Comparison of ENCODE assay signal across 7 cellular contexts in genomic region chr15:81001180-81002003, GRCh38. TPM values are rescaled to one million over a fixed set of nuclear protein-coding genes. Genes with fewer than 3 reads are reported as not detected.
DNase-seq lines count a peak whose midpoint lies in the region; ATAC-seq, FAIRE-seq and TF ChIP-seq lines count a peak whose summit lies in the region.

No MANE protein-coding gene starts in this region.

- H3K4me1 ChIP-seq in GM23338 (ENCODE audit: insufficient read depth) (peaks cover 12% of the 10 kb centered on the region), Karpas-422 (ENCODE audit: low read length) (peaks cover 21% of the 10 kb centered on the region), ectodermal cell (ENCODE audit: control insufficient read depth, insufficient read depth, low read length) (no peaks in the 10 kb centered on the region)

- H3K9me3 ChIP-seq in Karpas-422 (ENCODE audit: low read length) (no peaks in the 10 kb centered on the region), ectodermal cell (ENCODE audit: control insufficient read depth, low read length) (no peaks in the 10 kb centered on the region)

- no peaks in the 10 kb centered on the region for H3F3A ChIP-seq in GM23338 (replicated peaks; ENCODE audit: low read depth)

- no peak for FAIRE-seq in GM12892 (lab: Jason Lieb, UNC)

- peaks cover 15% of the 10 kb centered on the region for H3K4me1 Mint-ChIP-seq in GM23338
- H3K4me1 Mint-ChIP-seq in activated CD4-positive, alpha-beta T cell treated with anti-CD3 and anti-CD28 coated beads, Interleukin-2, amount 10 ng/mL, durations not matched to agents 7 days and 5 days: peaks cover 60% of the 10 kb centered on the region
- H3K4me1 Mint-ChIP-seq in stimulated activated naive B cell treated with anti-CD40 and anti-IgM and Interleukin-4, amounts not matched to agents 10 μg/mL and 1 μg/mL and 100 μg/mL, for 72 hours: peaks cover 29 to 52% of the 10 kb centered on the region in 2 donors

- peak; percentile 47 for ATAC-seq in GM23338
- peak; percentile 49 to 55 for ATAC-seq in stimulated activated naive B cell treated with anti-CD40 and anti-IgM and Interleukin-4, amounts not matched to agents 10 μg/mL and 1 μg/mL and 100 μg/mL, for 72 hours (replicated peaks)

- POLR2A ChIA-PET in activated CD4-positive, alpha-beta T cell treated with anti-CD3 and anti-CD28 coated beads, Interleukin-2, amount 10 ng/mL, durations not matched to agents 7 days and 5 days (lab: Charles Lee): no interaction called here

- H3K4me3 Mint-ChIP-seq in GM23338: peak overlapping the region; percentile 92; the same call in 2 of the 3 replicates
- H3K4me3 Mint-ChIP-seq in activated CD4-positive, alpha-beta T cell treated with anti-CD3 and anti-CD28 coated beads, Interleukin-2, amount 10 ng/mL, durations not matched to agents 7 days and 5 days: peak overlapping the region; percentile 95
- peak overlapping the region; percentile 89 to 91 for H3K4me3 Mint-ChIP-seq in stimulated activated naive B cell treated with anti-CD40 and anti-IgM and Interleukin-4, amounts not matched to agents 10 μg/mL and 1 μg/mL and 100 μg/mL, for 72 hours

- H3K4me3 ChIP-seq in GM23338 (peak overlapping the region; percentile 86), Karpas-422 (ENCODE audit: low read length) (peak overlapping the region; percentile 83), ectodermal cell (ENCODE audit: insufficient read depth, low read depth, low read length) (peak overlapping the region; percentile 91)

- peak overlapping the region; percentile 90 for H3K4me2 ChIP-seq in GM23338
- H3K4me2 ChIP-seq in Karpas-422 (ENCODE audit: low read depth, low read length, poor library complexity, severe bottlenecking): peak overlapping the region; percentile 85

- H2AFZ ChIP-seq in GM23338 (peak overlapping the region; percentile 94; the same call in 1 of the 2 replicates), Karpas-422 (ENCODE audit: low read length) (peak overlapping the region; percentile 96; the same call in 1 of the 2 replicates)

- H3K27me3 Mint-ChIP-seq in GM23338 (ENCODE audit: insufficient read depth, low read depth, poor library complexity): peaks cover 10% of the 10 kb centered on the region
- H3K27me3 Mint-ChIP-seq in activated CD4-positive, alpha-beta T cell treated with anti-CD3 and anti-CD28 coated beads, Interleukin-2, amount 10 ng/mL, durations not matched to agents 7 days and 5 days: no peaks in the 10 kb centered on the region
- no peaks in the 10 kb centered on the region for H3K27me3 Mint-ChIP-seq in stimulated activated naive B cell treated with anti-CD40 and anti-IgM and Interleukin-4, amounts not matched to agents 10 μg/mL and 1 μg/mL and 100 μg/mL, for 72 hours

- no peaks in the 10 kb centered on the region for H3K36me3 ChIP-seq in GM23338 (ENCODE audit: insufficient read depth)
- H3K36me3 ChIP-seq in Karpas-422 (ENCODE audit: insufficient read depth, low read length): no peaks in the 10 kb centered on the region
- no peaks in the 10 kb centered on the region for H3K36me3 ChIP-seq in ectodermal cell (ENCODE audit: control insufficient read depth, insufficient read depth, low read length)

- TF ChIP-seq POLR2A in GM12892 (IDR thresholded peaks at IDR 0.05; ENCODE audit: low read depth, low read length): no peak; the same call in 1 of the 2 replicates

- H4K20me1 ChIP-seq in GM23338 (replicated peaks; ENCODE audit: insufficient read depth) (peaks cover 13% of the 10 kb centered on the region; the same call in 1 of the 2 replicates), Karpas-422 (ENCODE audit: insufficient read depth, low read depth, low read length) (peaks cover 27% of the 10 kb centered on the region)

- peak overlapping the region; percentile 94 for H3K9ac ChIP-seq in Karpas-422 (ENCODE audit: low read length)

- H3K79me2 ChIP-seq in GM23338 (replicated peaks; ENCODE audit: insufficient read depth) (peaks cover 13% of the 10 kb centered on the region), Karpas-422 (ENCODE audit: low read length) (no peaks in the 10 kb centered on the region)

- DNase-seq in GM12892 (ENCODE audit: insufficient read length): peak; percentile 42
- peak; percentile 63 for DNase-seq in GM23338 (ENCODE audit: low spot score)
- peak; percentile 67 for DNase-seq in Karpas-422
- DNase-seq in activated CD4-positive, alpha-beta T cell treated with anti-CD3 and anti-CD28 coated beads, Interleukin-2, amount 10 ng/mL, durations not matched to agents 7 days and 5 days: peak; percentile 50
- peak; percentile 44 for DNase-seq in medulla oblongata (ENCODE audit: extremely low spot score)
- DNase-seq in stimulated activated naive B cell treated with anti-CD40 and anti-IgM and Interleukin-4, amounts not matched to agents 10 μg/mL and 1 μg/mL and 100 μg/mL, for 72 hours: peak; percentile 41

- no peaks in the 10 kb centered on the region for H3K9me2 ChIP-seq in GM23338 (ENCODE audit: insufficient read depth)
- no peaks in the 10 kb centered on the region for H3K9me2 ChIP-seq in Karpas-422 (replicated peaks; ENCODE audit: insufficient read depth, low read length)

- H3K27me3 ChIP-seq in GM23338 (ENCODE audit: insufficient read depth) (peaks cover 37% of the 10 kb centered on the region), Karpas-422 (ENCODE audit: low read length) (no peaks in the 10 kb centered on the region; the same call in 1 of the 2 replicates), ectodermal cell (ENCODE audit: control insufficient read depth, insufficient read depth, low read length, poor library complexity, severe bottlenecking) (peaks cover 29% of the 10 kb centered on the region)

- no peak for TF ChIP-seq CTCF in GM23338 (conservative IDR thresholded peaks at IDR 0.05; ENCODE audit: low read depth in 2 of 2)

- no peak overlapping the region for H3K27ac Mint-ChIP-seq in GM23338
- H3K27ac Mint-ChIP-seq in activated CD4-positive, alpha-beta T cell treated with anti-CD3 and anti-CD28 coated beads, Interleukin-2, amount 10 ng/mL, durations not matched to agents 7 days and 5 days: peak overlapping the region; percentile 98
- H3K27ac Mint-ChIP-seq in stimulated activated naive B cell treated with anti-CD40 and anti-IgM and Interleukin-4, amounts not matched to agents 10 μg/mL and 1 μg/mL and 100 μg/mL, for 72 hours: peak overlapping the region; percentile 94

- 0% methylated on average over 108 of the region's 108 CpGs for WGBS in ectodermal cell, 2 experiments

- no peaks in the 10 kb centered on the region for H3K9me3 Mint-ChIP-seq in GM23338
- H3K9me3 Mint-ChIP-seq in activated CD4-positive, alpha-beta T cell treated with anti-CD3 and anti-CD28 coated beads, Interleukin-2, amount 10 ng/mL, durations not matched to agents 7 days and 5 days: no peaks in the 10 kb centered on the region
- no peaks in the 10 kb centered on the region for H3K9me3 Mint-ChIP-seq in stimulated activated naive B cell treated with anti-CD40 and anti-IgM and Interleukin-4, amounts not matched to agents 10 μg/mL and 1 μg/mL and 100 μg/mL, for 72 hours

- H3K27ac ChIP-seq in GM23338 (ENCODE audit: low read depth) (no peak overlapping the region), Karpas-422 (ENCODE audit: low read length) (no peak overlapping the region), ectodermal cell (ENCODE audit: insufficient read depth, low read depth, low read length, poor library complexity, severe bottlenecking) (peak overlapping the region; percentile 72)

- CTCF ChIA-PET in activated CD4-positive, alpha-beta T cell treated with anti-CD3 and anti-CD28 coated beads, Interleukin-2, amount 10 ng/mL, durations not matched to agents 7 days and 5 days (lab: Charles Lee): interaction anchor here (0.8 to 2.4 kb wide), 5 partner anchors 8 to 265 kb away, joined by 3 to 8 read pairs (median 3); no protein-coding TSS in a partner anchor

- peaks cover 10% of the 10 kb centered on the region for H3K36me3 Mint-ChIP-seq in GM23338 (ENCODE audit: low read depth)
- H3K36me3 Mint-ChIP-seq in activated CD4-positive, alpha-beta T cell treated with anti-CD3 and anti-CD28 coated beads, Interleukin-2, amount 10 ng/mL, durations not matched to agents 7 days and 5 days (ENCODE audit: low read depth): peaks cover 50% of the 10 kb centered on the region
- H3K36me3 Mint-ChIP-seq in stimulated activated naive B cell treated with anti-CD40 and anti-IgM and Interleukin-4, amounts not matched to agents 10 μg/mL and 1 μg/mL and 100 μg/mL, for 72 hours: peaks cover 15 to 19% of the 10 kb centered on the region in 2 donors

TF ChIP-seq in GM23338, 12 proteins besides CTCF, POLR2A, EP300 and RAD21:
- TF ChIP-seq CREB1 (CRISPR knock-in tag; IDR thresholded peaks at IDR 0.05; ENCODE audit: low read depth) (0 out of 2 replicates have a peak, but pooled peaks have one; percentile 2), EZH2phosphoT487 (IDR thresholded peaks at IDR 0.05; ENCODE audit: unreplicated experiment) (no peak)
TF ChIP-seq in GM23338: peak in this region for 1.

RNA-seq across cellular contexts. Expression of gene TLNRD1, which starts 0.7 kb away (rescaled TPM):
- 3.5 TPM for polyA plus RNA-seq in GM12892 (2012; ENCODE audit: missing spikeins)
- total RNA-seq in GM23338 (2014; rRNA removed; shearing (Covaris generic)): 20.6 and 27.3 TPM in 2 replicates
- 6.7 and 8.0 TPM in 2 replicates for polyA plus RNA-seq in GM23338 (2016; fragmentation: Nextera tagmentation; extraction: Ambion mirVana)
- total RNA-seq in Karpas-422 (2014; rRNA removed; shearing (Covaris generic); ENCODE audit: low replicate concordance): 5.4 and 12.8 TPM in 2 replicates
- 10 to 100 TPM; 28.6 to 34.2 TPM for total RNA-seq in activated CD4-positive, alpha-beta T cell treated with anti-CD3 and anti-CD28 coated beads, Interleukin-2, amount 10 ng/mL, durations not matched to agents 7 days and 5 days
- 11.5 TPM for polyA plus RNA-seq in ectodermal cell (2013, experiment 1 of 4)
- 9.6 TPM for polyA plus RNA-seq in ectodermal cell (2013, experiment 2 of 4)
- 11.1 TPM for polyA plus RNA-seq in ectodermal cell (2013, experiment 3 of 4)
- polyA plus RNA-seq in ectodermal cell (2013, experiment 4 of 4): 11.5 TPM

RNA-seq across cellular contexts. Expression of gene MESD, which starts 11.8 kb away (rescaled TPM):
- polyA plus RNA-seq in GM12892 (2012; ENCODE audit: missing spikeins): 12.7 TPM
- total RNA-seq in GM23338 (2014; rRNA removed; shearing (Covaris generic)): 21.1 and 25.6 TPM in 2 replicates
- polyA plus RNA-seq in GM23338 (2016; fragmentation: Nextera tagmentation; extraction: Ambion mirVana): 47.9 and 52.7 TPM in 2 replicates
- 10.9 and 13.7 TPM in 2 replicates for total RNA-seq in Karpas-422 (2014; rRNA removed; shearing (Covaris generic); ENCODE audit: low replicate concordance)
- total RNA-seq in activated CD4-positive, alpha-beta T cell treated with anti-CD3 and anti-CD28 coated beads, Interleukin-2, amount 10 ng/mL, durations not matched to agents 7 days and 5 days: 10 to 100 TPM; 34.0 to 34.3 TPM
- polyA plus RNA-seq in ectodermal cell (2013, experiment 1 of 4): 50.1 TPM
- 53.4 TPM for polyA plus RNA-seq in ectodermal cell (2013, experiment 2 of 4)
- 38.7 TPM for polyA plus RNA-seq in ectodermal cell (2013, experiment 3 of 4)
- polyA plus RNA-seq in ectodermal cell (2013, experiment 4 of 4): 43.1 TPM
